In genomic region chr7:32395168-32395567, GRCh38 we compare ENCODE assay signal across 1 cellular context.
TF ChIP-seq lines count a peak whose summit lies in the region.

No MANE protein-coding gene starts in this region.

TF ChIP-seq in K562, 482 proteins besides CTCF, POLR2A, EP300 and RAD21:
- TF ChIP-seq ZFP36 (IDR thresholded peaks at IDR 0.05; ENCODE audit: low read depth, low read length, partially characterized antibody) = peak; percentile 79
- TF ChIP-seq LEF1 (IDR thresholded peaks at IDR 0.05) = no peak
